Comparison of ENCODE assay signal across 28 cellular contexts in the genomic region with DNA sequence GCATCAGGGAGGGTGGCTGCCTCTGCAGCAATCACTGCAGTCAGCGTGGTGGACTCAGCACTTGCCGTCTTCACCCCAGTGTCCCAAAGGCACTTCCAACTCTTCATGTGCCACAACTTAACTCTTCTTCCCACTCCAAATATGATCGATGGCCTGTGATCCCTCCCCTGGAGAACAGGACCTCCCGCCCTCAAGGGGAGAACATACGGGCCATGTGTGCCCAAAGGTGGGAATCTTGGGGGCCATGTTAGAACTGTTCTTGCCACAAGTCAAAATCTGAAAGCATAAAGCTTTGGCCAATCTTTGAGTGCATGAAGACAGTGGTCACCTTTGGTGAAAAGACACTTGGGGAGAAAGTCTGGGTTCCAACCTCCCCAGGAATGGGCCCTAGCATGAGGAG.
"Had no signal": no experiment of that assay in that cellular context is flagged by ENCODE, and none has a peak within 500 bp of the region (broad histone marks: within the 10 kb centered on the region; RNA-seq: fewer than 3 reads in every experiment).

No MANE protein-coding gene starts in this region.

- DNase-seq: cerebellar nuclear complex; cortex of kidney; effector memory CD8-positive, alpha-beta T cell; erythroblast; foreskin fibroblast; gastrocnemius medialis; kidney; naive thymus-derived CD4-positive, alpha-beta T cell; nucleus accumbens; pancreas; stimulated activated CD4-positive, alpha-beta T cell treated with anti-CD3 and anti-CD28 coated beads, Interleukin-12 subunit alpha, Interleukin-12 subunit beta, amount 100 ng/mL, for 4 hours; stimulated activated CD4-positive, alpha-beta T cell treated with anti-CD3 and anti-CD28 coated beads, Interleukin-1b, Interleukin-23, amount 100 ng/mL, for 48 hours; stimulated activated CD4-positive, alpha-beta T cell treated with anti-CD3 and anti-CD28 coated beads, Interleukin-4, amount 100 ng/mL, for 1 hour; stimulated activated CD8-positive, alpha-beta memory T cell treated with anti-CD3 and anti-CD28 coated beads, Interleukin-4, amount 100 ng/mL, for 48 hours; stimulated activated naive CD4-positive, alpha-beta T cell; stimulated activated naive CD8-positive, alpha-beta T cell treated with anti-CD3 and anti-CD28 coated beads, Interleukin-15, amount 100 ng/mL, for 72 hours; testis; tibial artery; uterus had no signal

- H3K4me1 ChIP-seq: gastrocnemius medialis, neural progenitor cell, testis, uterus had no signal

- H3K4me2 ChIP-seq: neural progenitor cell, smooth muscle cell had no signal

- H3K9ac ChIP-seq: neural progenitor cell had no signal

- H2AFZ ChIP-seq: neural progenitor cell had no signal

- H3K27ac ChIP-seq: gastrocnemius medialis, neural progenitor cell, pancreas, testis, tibial artery, upper lobe of left lung, uterus had no signal

- H3K4me3 ChIP-seq: gastrocnemius medialis, lung, neural progenitor cell, pancreas, smooth muscle cell, testis, tibial artery, upper lobe of left lung, uterus had no signal

- H3K27me3 ChIP-seq: gastrocnemius medialis, neural progenitor cell, pancreas, testis, tibial artery, upper lobe of left lung, uterus had no signal

- H3K4me3 Mint-ChIP-seq: effector memory CD8-positive, alpha-beta T cell; memory B cell; mesothelial cell of epicardium; naive thymus-derived CD4-positive, alpha-beta T cell; nephron; neural progenitor cell; stimulated activated naive CD8-positive, alpha-beta T cell treated with anti-CD3 and anti-CD28 coated beads, Interleukin-15, amount 100 ng/mL, for 72 hours had no signal

- H3K9me3 ChIP-seq: gastrocnemius medialis, pancreas, testis, tibial artery, upper lobe of left lung, uterus had no signal

- H3K36me3 ChIP-seq: gastrocnemius medialis, neural progenitor cell, pancreas, tibial artery, upper lobe of left lung, uterus had no signal

- H3K27ac Mint-ChIP-seq: effector memory CD8-positive, alpha-beta T cell; memory B cell; mesothelial cell of epicardium; naive thymus-derived CD4-positive, alpha-beta T cell; nephron; neural progenitor cell had no signal

- ATAC-seq: effector memory CD8-positive, alpha-beta T cell; gastrocnemius medialis; left lobe of liver; naive thymus-derived CD4-positive, alpha-beta T cell; pancreas; sciatic nerve; stimulated activated naive CD8-positive, alpha-beta T cell treated with anti-CD3 and anti-CD28 coated beads, Interleukin-15, amount 100 ng/mL, for 72 hours had no signal

- H3K9me3 Mint-ChIP-seq: effector memory CD8-positive, alpha-beta T cell; memory B cell; mesothelial cell of epicardium; stimulated activated naive CD8-positive, alpha-beta T cell treated with anti-CD3 and anti-CD28 coated beads, Interleukin-15, amount 100 ng/mL, for 72 hours had no signal

- H3K27me3 Mint-ChIP-seq: effector memory CD8-positive, alpha-beta T cell; memory B cell; stimulated activated naive CD8-positive, alpha-beta T cell treated with anti-CD3 and anti-CD28 coated beads, Interleukin-15, amount 100 ng/mL, for 72 hours had no signal

- H3K36me3 Mint-ChIP-seq: memory B cell, mesothelial cell of epicardium, neural progenitor cell had no signal

- H3K4me1 Mint-ChIP-seq: memory B cell had no signal
